15 cellular contexts compared by ENCODE assay signal in the genomic region with DNA sequence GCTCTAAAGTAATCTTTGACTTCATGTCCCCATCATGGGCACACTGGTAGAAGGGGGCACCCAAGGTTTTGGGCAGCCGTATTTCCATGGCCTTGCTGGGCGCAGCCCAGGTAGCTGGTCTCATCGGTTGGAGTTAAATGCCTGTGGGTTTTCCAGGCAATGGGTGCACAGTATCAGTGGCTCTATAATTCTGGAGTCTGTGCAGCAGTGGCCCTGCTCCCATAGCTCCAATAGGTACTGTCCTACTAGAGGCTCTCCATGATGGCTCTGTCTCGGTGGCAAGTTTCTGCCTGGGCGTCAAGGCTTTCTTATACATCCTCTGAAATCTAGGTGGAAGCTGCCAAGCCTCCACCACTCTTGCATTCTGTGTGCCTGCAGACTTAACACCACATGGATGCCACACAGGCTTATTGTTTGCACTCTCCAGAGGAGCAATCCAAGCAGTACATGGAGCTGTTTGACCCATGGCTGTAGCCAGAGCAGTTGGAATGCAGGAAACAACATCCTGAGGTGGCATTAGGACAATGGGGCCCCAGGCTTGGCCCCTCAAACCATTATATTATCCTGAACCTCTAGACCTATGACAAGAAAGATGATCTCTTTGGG.
A peak's percentile ranks its signal among the peaks of the same experiment; 100 is the strongest.
DNase-seq lines count a peak whose midpoint lies in the region; ATAC-seq and TF ChIP-seq lines count a peak whose summit lies in the region.
"Had no signal": no experiment of that assay in that cellular context is flagged by ENCODE, and none has a peak within 500 bp of the region (broad histone marks: within the 10 kb centered on the region; RNA-seq: fewer than 3 reads in every experiment).

No MANE protein-coding gene starts in this region.

- TF ChIP-seq CTCF in heart left ventricle (IDR thresholded peaks at IDR 0.05) (no peak), dorsolateral prefrontal cortex (IDR thresholded peaks at IDR 0.05 in 54 of 56, conservative IDR thresholded peaks at IDR 0.05 in 2 of 56; ENCODE audit: low read depth in 1 of 56, partially characterized antibody in 56 of 56) (no peak)

- peaks cover 0 to 3% (median 0%) of the 10 kb centered on the region in 12 donors for H3K9me3 ChIP-seq in heart left ventricle
- H3K9me3 ChIP-seq: A549, BE2C had no signal

- intact Hi-C loops in Right ventricle myocardium superior (cut with DNase I) = no loop called here
- intact Hi-C loops in heart left ventricle (cut with DNase I) = no loop called here
- intact Hi-C loops in dorsolateral prefrontal cortex (cut with DNase I) = loop anchor here (5.0 to 10.0 kb wide), 3 partner anchors 57 to 117 kb away; a partner anchor contains a TSS

- H3K27ac ChIP-seq in heart left ventricle (no peak overlapping the region), dorsolateral prefrontal cortex (peak overlapping the region in 44 of 59 donors; percentile 2 to 97 (median 86))
- H3K27ac ChIP-seq: A549, C4-2B, GM23248 had no signal

- no peaks in the 10 kb centered on the region for H3K4me1 ChIP-seq in heart left ventricle
- H3K4me1 ChIP-seq: A549, BE2C had no signal

- no peaks in the 10 kb centered on the region for H3K27me3 ChIP-seq in heart left ventricle
- H3K27me3 ChIP-seq in dorsolateral prefrontal cortex = no peaks in the 10 kb centered on the region
- H3K27me3 ChIP-seq: BE2C had no signal

- DNase-seq in Right ventricle myocardium superior (peak; percentile 11), heart left ventricle (no peak), dorsolateral prefrontal cortex (no peak), NCI-H69 (lab: John Stamatoyannopoulos, UW) (no peak), SW 1271 (lab: John Stamatoyannopoulos, UW) (no peak)
- no peak for DNase-seq in stimulated activated naive CD8-positive, alpha-beta T cell treated with anti-CD3 and anti-CD28 coated beads, Interleukin-15, Interleukin-2, amounts not matched to agents 100 U/mL and 50 U/mL, for 24 hours
- DNase-seq: BE2C; CD4-positive, alpha-beta memory T cell; DND-41; GM23248; H7 had no signal

- 71 to 96% (median 80%) methylated on average over 3 to 5 of the region's 5 CpGs for WGBS in heart left ventricle, 4 donors

- ATAC-seq in Right ventricle myocardium superior (ENCODE audit: poor library complexity) (no peak), heart left ventricle (no peak), HG02884 (IDR thresholded peaks at IDR 0.05; ENCODE audit: unreplicated experiment) (no peak)
- ATAC-seq in stimulated activated naive CD8-positive, alpha-beta T cell treated with anti-CD3 and anti-CD28 coated beads, Interleukin-15, Interleukin-2, amounts not matched to agents 100 U/mL and 50 U/mL, for 24 hours = peak; percentile 14
- ATAC-seq: A549, GM12878 had no signal

- no peak for TF ChIP-seq POLR2A in heart left ventricle (IDR thresholded peaks at IDR 0.05)

- H3K4me3 ChIP-seq in heart left ventricle (no peak overlapping the region), dorsolateral prefrontal cortex (no peak overlapping the region)
- H3K4me3 ChIP-seq: A549, GM12878, GM23248 had no signal

- H3K36me3 ChIP-seq in heart left ventricle = no peaks in the 10 kb centered on the region
- H3K36me3 ChIP-seq: BE2C had no signal

Comparison
In these comparisons a context has a peak if more than half of its experiments do, and no peak if none do; other contexts are left out.
1. H3K27ac ChIP-seq: peak in dorsolateral prefrontal cortex (44 of 59); none in heart left ventricle (0 of 12).
2. intact Hi-C loops: an anchor here in dorsolateral prefrontal cortex (5.0 to 10.0 kb wide); none called in Right ventricle myocardium superior and heart left ventricle.